8 cellular contexts compared by ENCODE assay signal in genomic region chr3:130276203-130276803, GRCh38.
DNase-seq lines count a peak whose midpoint lies in the region; ATAC-seq and TF ChIP-seq lines count a peak whose summit lies in the region.

No MANE protein-coding gene starts in this region.

- H3K4me3 ChIP-seq in epithelial cell of esophagus (ENCODE audit: low read length) = no peak overlapping the region

- H3K27ac Mint-ChIP-seq in natural killer cell = no peak overlapping the region

- no peaks in the 10 kb centered on the region for H3K36me3 Mint-ChIP-seq in natural killer cell

- peak in 1 of 3 donors; percentile 58 for ATAC-seq in natural killer cell
- no peak for ATAC-seq in HG03135 (IDR thresholded peaks at IDR 0.05; ENCODE audit: unreplicated experiment)

- no peak overlapping the region for H3K4me3 Mint-ChIP-seq in natural killer cell

- TF ChIP-seq CTCF in AG09319 (IDR thresholded peaks at IDR 0.05; ENCODE audit: low read depth, low read length) (peak; percentile 93), GM13977 (IDR thresholded peaks at IDR 0.05; ENCODE audit: extremely low read depth, insufficient read depth, missing control alignments) (peak; percentile 82), epithelial cell of esophagus (IDR thresholded peaks at IDR 0.05; ENCODE audit: insufficient read depth, low read depth, low read length, missing control alignments) (peak; percentile 95), natural killer cell (IDR thresholded peaks at IDR 0.05) (peak; percentile 40)

- no peaks in the 10 kb centered on the region for H3K9me3 Mint-ChIP-seq in natural killer cell

- in situ Hi-C loops in GM13977 (cut with MboI; ENCODE audit: low pct_unique_long_range_greater_than_20kb, low sequenced_read_pairs, unreplicated experiment) = no loop called here

- intact Hi-C loops in natural killer cell (cut with micrococcal nuclease) = no loop called here

- peak; percentile 22 for DNase-seq in AG09319 (ENCODE audit: extremely low read depth, low read depth)
- DNase-seq in GM13977 (ENCODE audit: low spot score) = peak; percentile 56
- peak; percentile 56 for DNase-seq in LoVo (ENCODE audit: low spot score)
- peak; percentile 65 for DNase-seq in RKO (ENCODE audit: low spot score)
- DNase-seq in epithelial cell of esophagus (ENCODE audit: low read depth) = peak; percentile 66
- DNase-seq in natural killer cell = no peak
- DNase-seq in effector CD4-positive, alpha-beta T cell = no peak

- H3K4me1 Mint-ChIP-seq in natural killer cell = no peaks in the 10 kb centered on the region

- peaks cover 2 to 45% of the 10 kb centered on the region in 2 donors for H3K27me3 Mint-ChIP-seq in natural killer cell (ENCODE audit: low read depth in 2 of 2)

Comparison
In these comparisons a context has a peak if more than half of its experiments do, and no peak if none do; other contexts are left out.
1. DNase-seq: peak in AG09319 (single experiment), GM13977 (single experiment), LoVo (single experiment), RKO (single experiment) and epithelial cell of esophagus (single experiment); none in natural killer cell (single experiment) and effector CD4-positive, alpha-beta T cell (single experiment).
2. CTCF ChIP-seq: peak in every context shown above with its lines; median percentile 95 in epithelial cell of esophagus; 93 in AG09319; 82 in GM13977; 40 in natural killer cell.